In the genomic region with DNA sequence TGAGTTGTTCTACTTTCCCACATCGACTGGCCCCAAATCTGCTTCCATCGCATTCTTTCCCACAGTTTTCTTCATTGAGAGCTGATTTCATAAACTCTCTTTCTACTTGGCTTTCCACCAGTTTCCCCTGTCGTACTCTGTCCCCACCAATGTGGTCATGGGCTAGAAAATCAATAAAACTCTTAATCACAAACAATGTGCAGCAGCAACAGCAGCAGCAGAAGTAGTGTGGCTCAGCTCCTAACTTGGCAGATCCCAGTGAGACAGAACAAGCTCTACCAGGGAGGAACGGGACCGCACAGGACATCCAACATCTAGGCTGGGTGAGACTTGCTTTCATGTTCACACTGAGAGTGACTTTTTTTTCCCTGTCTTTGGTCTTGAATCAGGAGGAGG, we compare ENCODE assay signal across 19 cellular contexts. TPM values are rescaled to one million over a fixed set of nuclear protein-coding genes. Genes with fewer than 3 reads are reported as not detected.
DNase-seq lines count a peak whose midpoint lies in the region; ATAC-seq, FAIRE-seq and TF ChIP-seq lines count a peak whose summit lies in the region.
"Had no signal": no experiment of that assay in that cellular context is flagged by ENCODE, and none has a peak within 500 bp of the region (broad histone marks: within the 10 kb centered on the region; RNA-seq: fewer than 3 reads in every experiment).

No MANE protein-coding gene starts in this region.

- peaks cover 33% of the 10 kb centered on the region for H3K4me1 Mint-ChIP-seq in CD8-positive, alpha-beta T cell (ENCODE audit: low read depth)

- H3K27me3 Mint-ChIP-seq in CD8-positive, alpha-beta T cell (ENCODE audit: low read depth), result peaks cover 9% of the 10 kb centered on the region

- H3K9ac ChIP-seq in SK-N-MC (ENCODE audit: insufficient read length), result peak overlapping the region; percentile 90
- H3K9ac ChIP-seq in rectal smooth muscle tissue (ENCODE audit: low read length), result no peak overlapping the region

- POLR2A ChIA-PET in CD8-positive, alpha-beta T cell (lab: Charles Lee), result no interaction called here

- CTCF ChIA-PET in CD8-positive, alpha-beta T cell (lab: Charles Lee), result interaction anchor here (1.0 kb wide), 2 partner anchors 63 to 67 kb away, joined by 3 to 5 read pairs; no protein-coding TSS in a partner anchor

- peaks cover 13% of the 10 kb centered on the region for H3K4me1 ChIP-seq in CD8-positive, alpha-beta T cell (ENCODE audit: insufficient read depth, low read length)
- peaks cover 18% of the 10 kb centered on the region for H3K4me1 ChIP-seq in rectal smooth muscle tissue (ENCODE audit: control insufficient read depth, insufficient read depth, low read length)

- H3K9me3 ChIP-seq in CD8-positive, alpha-beta T cell (ENCODE audit: low read length), result no peaks in the 10 kb centered on the region
- H3K9me3 ChIP-seq in SK-N-MC (ENCODE audit: low read depth, low read length), result no peaks in the 10 kb centered on the region
- H3K9me3 ChIP-seq: BE2C, lower lobe of right lung had no signal

- H3K27ac ChIP-seq in CD8-positive, alpha-beta T cell (ENCODE audit: low read depth, low read length), result no peak overlapping the region
- H3K27ac ChIP-seq in SK-N-MC (peak overlapping the region; percentile 94), rectal smooth muscle tissue (ENCODE audit: low read depth, low read length) (peak overlapping the region; percentile 23)

- peak overlapping the region; percentile 60 for H3K27ac Mint-ChIP-seq in CD8-positive, alpha-beta T cell
- H3K27ac Mint-ChIP-seq: activated CD4-positive, alpha-beta T cell treated with anti-CD3 and anti-CD28 coated beads, Interleukin-2, amount 10 ng/mL, durations not matched to agents 7 days and 5 days had no signal

- no peak for DNase-seq in CD8-positive, alpha-beta T cell
- DNase-seq in SK-N-MC (ENCODE audit: low read depth, low spot score), result no peak
- DNase-seq in fibroblast of peridontal ligament (ENCODE audit: extremely low read depth), result peak; percentile 33
- no peak for DNase-seq in KG1 (lab: John Stamatoyannopoulos, UW)
- no peak for DNase-seq in iPS-NIHi11 (ENCODE audit: low spot score)
- no peak for DNase-seq in GM19239 (ENCODE audit: insufficient read length, low spot score)
- DNase-seq: activated CD4-positive, alpha-beta T cell treated with anti-CD3 and anti-CD28 coated beads, Interleukin-2, amount 10 ng/mL, durations not matched to agents 7 days and 5 days; EL; lower lobe of right lung; NCI-H1048; NCI-H446 treated with DMSO at 0.1 percent for 48 hours; RPMI8226; T-helper 2 cell; trophoblast cell had no signal

- H3K9me3 Mint-ChIP-seq in CD8-positive, alpha-beta T cell, result no peaks in the 10 kb centered on the region
- H3K9me3 Mint-ChIP-seq: activated CD4-positive, alpha-beta T cell treated with anti-CD3 and anti-CD28 coated beads, Interleukin-2, amount 10 ng/mL, durations not matched to agents 7 days and 5 days had no signal

- peaks cover 8% of the 10 kb centered on the region for H3K36me3 Mint-ChIP-seq in CD8-positive, alpha-beta T cell

- ATAC-seq in CD8-positive, alpha-beta T cell, result no peak
- no peak for ATAC-seq in GM18909 (IDR thresholded peaks at IDR 0.05; ENCODE audit: poor library complexity, unreplicated experiment)
- ATAC-seq: GM12878, lower lobe of right lung had no signal

- H3K36me3 ChIP-seq in CD8-positive, alpha-beta T cell (ENCODE audit: insufficient read depth, low read length), result no peaks in the 10 kb centered on the region
- H3K36me3 ChIP-seq in SK-N-MC (ENCODE audit: insufficient read depth, low read length) (no peaks in the 10 kb centered on the region), rectal smooth muscle tissue (ENCODE audit: control insufficient read depth, insufficient read depth, low read length) (no peaks in the 10 kb centered on the region)
- H3K36me3 ChIP-seq: lower lobe of right lung had no signal

- H3K4me3 ChIP-seq in CD8-positive, alpha-beta T cell (ENCODE audit: low read depth, low read length), result no peak overlapping the region
- peak overlapping the region; percentile 94 for H3K4me3 ChIP-seq in SK-N-MC
- H3K4me3 ChIP-seq in rectal smooth muscle tissue (ENCODE audit: low read length), result peak overlapping the region; percentile 10
- H3K4me3 ChIP-seq: GM12878, lower lobe of right lung had no signal

- no peak for TF ChIP-seq CTCF in CD8-positive, alpha-beta T cell (IDR thresholded peaks at IDR 0.05)

- H3K4me3 Mint-ChIP-seq in CD8-positive, alpha-beta T cell, result no peak overlapping the region
- H3K4me3 Mint-ChIP-seq: activated CD4-positive, alpha-beta T cell treated with anti-CD3 and anti-CD28 coated beads, Interleukin-2, amount 10 ng/mL, durations not matched to agents 7 days and 5 days had no signal

- FAIRE-seq in GM19239 (lab: Jason Lieb, UNC), result no peak
- FAIRE-seq: GM12878, HTR-8/SVneo had no signal

- no peaks in the 10 kb centered on the region for H3K27me3 ChIP-seq in CD8-positive, alpha-beta T cell (ENCODE audit: insufficient read depth, low read length)
- H3K27me3 ChIP-seq in rectal smooth muscle tissue (ENCODE audit: control insufficient read depth, insufficient read depth, low read length), result no peaks in the 10 kb centered on the region
- H3K27me3 ChIP-seq: BE2C had no signal

- intact Hi-C loops in CD8-positive, alpha-beta T cell (cut with DNase I, micrococcal nuclease), result loop anchor here (5.0 to 10.0 kb wide), 7 partner anchors 257 to 966 kb away; a partner anchor contains a TSS

RNA-seq across cellular contexts. Expression of a gene that starts 3.1 kb away (rescaled TPM):
- total RNA-seq in CD8-positive, alpha-beta T cell, result 10 to 100 TPM in 1 of 2 experiments, 1 to 10 TPM in 1; 9.5 to 10.3 TPM
